In the genomic region with DNA sequence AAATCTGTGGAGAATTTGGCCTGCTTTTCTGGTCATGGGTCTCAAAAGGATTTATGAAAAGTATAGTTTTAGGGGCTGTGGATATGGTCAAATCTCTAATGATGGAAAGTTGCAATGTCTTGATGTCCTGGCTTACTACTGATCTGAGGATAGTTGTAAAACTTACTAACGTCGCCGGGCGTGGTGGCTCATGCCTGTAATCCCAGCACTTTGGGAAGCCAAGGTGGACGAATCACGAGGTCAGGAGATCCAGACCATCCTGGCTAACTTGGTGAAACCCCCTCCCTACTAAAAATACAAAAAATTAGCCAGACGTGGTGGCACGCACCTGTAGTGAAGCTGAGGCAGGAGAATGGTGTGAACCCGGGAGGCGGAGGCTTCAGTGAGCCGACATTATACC, we compare ENCODE assay signal across 1 cellular context.
A peak's percentile ranks its signal among the peaks of the same experiment; 100 is the strongest.
TF ChIP-seq lines count a peak whose summit lies in the region.

No MANE protein-coding gene starts in this region.

TF ChIP-seq in HepG2, 621 proteins besides CTCF, POLR2A, EP300 and RAD21 (continues in another document):
- TF ChIP-seq, protein P1, sequence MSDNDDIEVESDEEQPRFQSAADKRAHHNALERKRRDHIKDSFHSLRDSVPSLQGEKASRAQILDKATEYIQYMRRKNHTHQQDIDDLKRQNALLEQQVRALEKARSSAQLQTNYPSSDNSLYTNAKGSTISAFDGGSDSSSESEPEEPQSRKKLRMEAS (IDR thresholded peaks at IDR 0.05) = 0 out of 2 replicates have a peak, but pooled peaks have one; percentile 9
- no peak for TF ChIP-seq CCDC6 (CRISPR knock-in tag; IDR thresholded peaks at IDR 0.05)
- no peak for TF ChIP-seq ZNF234 (CRISPR knock-in tag; conservative IDR thresholded peaks at IDR 0.05)
- TF ChIP-seq ERF (CRISPR knock-in tag; IDR thresholded peaks at IDR 0.05) = no peak
- no peak for TF ChIP-seq TEAD3 (CRISPR knock-in tag; optimal IDR thresholded peaks at IDR 0.05; ENCODE audit: borderline replicate concordance)
- TF ChIP-seq, protein P2, sequence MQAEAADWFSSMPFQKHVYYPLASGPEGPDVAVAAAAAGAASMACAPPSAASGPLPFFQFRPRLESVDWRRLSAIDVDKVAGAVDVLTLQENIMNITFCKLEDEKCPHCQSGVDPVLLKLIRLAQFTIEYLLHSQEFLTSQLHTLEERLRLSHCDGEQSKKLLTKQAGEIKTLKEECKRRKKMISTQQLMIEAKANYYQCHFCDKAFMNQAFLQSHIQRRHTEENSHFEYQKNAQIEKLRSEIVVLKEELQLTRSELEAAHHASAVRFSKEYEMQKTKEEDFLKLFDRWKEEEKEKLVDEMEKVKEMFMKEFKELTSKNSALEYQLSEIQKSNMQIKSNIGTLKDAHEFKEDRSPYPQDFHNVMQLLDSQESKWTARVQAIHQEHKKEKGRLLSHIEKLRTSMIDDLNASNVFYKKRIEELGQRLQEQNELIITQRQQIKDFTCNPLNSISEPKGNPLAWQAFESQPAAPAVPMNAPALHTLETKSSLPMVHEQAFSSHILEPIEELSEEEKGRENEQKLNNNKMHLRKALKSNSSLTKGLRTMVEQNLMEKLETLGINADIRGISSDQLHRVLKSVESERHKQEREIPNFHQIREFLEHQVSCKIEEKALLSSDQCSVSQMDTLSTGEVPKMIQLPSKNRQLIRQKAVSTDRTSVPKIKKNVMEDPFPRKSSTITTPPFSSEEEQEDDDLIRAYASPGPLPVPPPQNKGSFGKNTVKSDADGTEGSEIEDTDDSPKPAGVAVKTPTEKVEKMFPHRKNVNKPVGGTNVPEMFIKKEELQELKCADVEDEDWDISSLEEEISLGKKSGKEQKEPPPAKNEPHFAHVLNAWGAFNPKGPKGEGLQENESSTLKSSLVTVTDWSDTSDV (CRISPR knock-in tag; IDR thresholded peaks at IDR 0.05) = no peak
- TF ChIP-seq ZNF101 (CRISPR knock-in tag; IDR thresholded peaks at IDR 0.05; ENCODE audit: borderline replicate concordance, low read depth) = no peak
- TF ChIP-seq ZNF460 (CRISPR knock-in tag; IDR thresholded peaks at IDR 0.05; ENCODE audit: borderline replicate concordance) = no peak
- TF ChIP-seq, protein P3, sequence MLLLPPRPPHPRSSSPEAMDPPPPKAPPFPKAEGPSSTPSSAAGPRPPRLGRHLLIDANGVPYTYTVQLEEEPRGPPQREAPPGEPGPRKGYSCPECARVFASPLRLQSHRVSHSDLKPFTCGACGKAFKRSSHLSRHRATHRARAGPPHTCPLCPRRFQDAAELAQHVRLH (CRISPR knock-in tag; IDR thresholded peaks at IDR 0.05; ENCODE audit: borderline replicate concordance, low read depth) = no peak
- TF ChIP-seq, protein P4, sequence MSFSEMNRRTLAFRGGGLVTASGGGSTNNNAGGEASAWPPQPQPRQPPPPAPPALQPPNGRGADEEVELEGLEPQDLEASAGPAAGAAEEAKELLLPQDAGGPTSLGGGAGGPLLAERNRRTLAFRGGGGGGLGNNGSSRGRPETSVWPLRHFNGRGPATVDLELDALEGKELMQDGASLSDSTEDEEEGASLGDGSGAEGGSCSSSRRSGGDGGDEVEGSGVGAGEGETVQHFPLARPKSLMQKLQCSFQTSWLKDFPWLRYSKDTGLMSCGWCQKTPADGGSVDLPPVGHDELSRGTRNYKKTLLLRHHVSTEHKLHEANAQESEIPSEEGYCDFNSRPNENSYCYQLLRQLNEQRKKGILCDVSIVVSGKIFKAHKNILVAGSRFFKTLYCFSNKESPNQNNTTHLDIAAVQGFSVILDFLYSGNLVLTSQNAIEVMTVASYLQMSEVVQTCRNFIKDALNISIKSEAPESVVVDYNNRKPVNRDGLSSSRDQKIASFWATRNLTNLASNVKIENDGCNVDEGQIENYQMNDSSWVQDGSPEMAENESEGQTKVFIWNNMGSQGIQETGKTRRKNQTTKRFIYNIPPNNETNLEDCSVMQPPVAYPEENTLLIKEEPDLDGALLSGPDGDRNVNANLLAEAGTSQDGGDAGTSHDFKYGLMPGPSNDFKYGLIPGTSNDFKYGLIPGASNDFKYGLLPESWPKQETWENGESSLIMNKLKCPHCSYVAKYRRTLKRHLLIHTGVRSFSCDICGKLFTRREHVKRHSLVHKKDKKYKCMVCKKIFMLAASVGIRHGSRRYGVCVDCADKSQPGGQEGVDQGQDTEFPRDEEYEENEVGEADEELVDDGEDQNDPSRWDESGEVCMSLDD (CRISPR knock-in tag; IDR thresholded peaks at IDR 0.05; ENCODE audit: borderline replicate concordance) = no peak
- TF ChIP-seq MBNL3 (CRISPR knock-in tag; conservative IDR thresholded peaks at IDR 0.05) = no peak
- TF ChIP-seq, protein P5, sequence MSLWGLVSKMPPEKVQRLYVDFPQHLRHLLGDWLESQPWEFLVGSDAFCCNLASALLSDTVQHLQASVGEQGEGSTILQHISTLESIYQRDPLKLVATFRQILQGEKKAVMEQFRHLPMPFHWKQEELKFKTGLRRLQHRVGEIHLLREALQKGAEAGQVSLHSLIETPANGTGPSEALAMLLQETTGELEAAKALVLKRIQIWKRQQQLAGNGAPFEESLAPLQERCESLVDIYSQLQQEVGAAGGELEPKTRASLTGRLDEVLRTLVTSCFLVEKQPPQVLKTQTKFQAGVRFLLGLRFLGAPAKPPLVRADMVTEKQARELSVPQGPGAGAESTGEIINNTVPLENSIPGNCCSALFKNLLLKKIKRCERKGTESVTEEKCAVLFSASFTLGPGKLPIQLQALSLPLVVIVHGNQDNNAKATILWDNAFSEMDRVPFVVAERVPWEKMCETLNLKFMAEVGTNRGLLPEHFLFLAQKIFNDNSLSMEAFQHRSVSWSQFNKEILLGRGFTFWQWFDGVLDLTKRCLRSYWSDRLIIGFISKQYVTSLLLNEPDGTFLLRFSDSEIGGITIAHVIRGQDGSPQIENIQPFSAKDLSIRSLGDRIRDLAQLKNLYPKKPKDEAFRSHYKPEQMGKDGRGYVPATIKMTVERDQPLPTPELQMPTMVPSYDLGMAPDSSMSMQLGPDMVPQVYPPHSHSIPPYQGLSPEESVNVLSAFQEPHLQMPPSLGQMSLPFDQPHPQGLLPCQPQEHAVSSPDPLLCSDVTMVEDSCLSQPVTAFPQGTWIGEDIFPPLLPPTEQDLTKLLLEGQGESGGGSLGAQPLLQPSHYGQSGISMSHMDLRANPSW (CRISPR knock-in tag; IDR thresholded peaks at IDR 0.05; ENCODE audit: borderline replicate concordance) = no peak
- TF ChIP-seq PTBP1 (IDR thresholded peaks at IDR 0.05; ENCODE audit: low read depth, low read length, poor library complexity, severe bottlenecking) = no peak
- peak; percentile 38; the same call in 1 of the 2 replicates for TF ChIP-seq ZBTB38 (CRISPR knock-in tag; IDR thresholded peaks at IDR 0.05)
- TF ChIP-seq ZNF678 (CRISPR knock-in tag; IDR thresholded peaks at IDR 0.05) = no peak
- TF ChIP-seq, protein P6, sequence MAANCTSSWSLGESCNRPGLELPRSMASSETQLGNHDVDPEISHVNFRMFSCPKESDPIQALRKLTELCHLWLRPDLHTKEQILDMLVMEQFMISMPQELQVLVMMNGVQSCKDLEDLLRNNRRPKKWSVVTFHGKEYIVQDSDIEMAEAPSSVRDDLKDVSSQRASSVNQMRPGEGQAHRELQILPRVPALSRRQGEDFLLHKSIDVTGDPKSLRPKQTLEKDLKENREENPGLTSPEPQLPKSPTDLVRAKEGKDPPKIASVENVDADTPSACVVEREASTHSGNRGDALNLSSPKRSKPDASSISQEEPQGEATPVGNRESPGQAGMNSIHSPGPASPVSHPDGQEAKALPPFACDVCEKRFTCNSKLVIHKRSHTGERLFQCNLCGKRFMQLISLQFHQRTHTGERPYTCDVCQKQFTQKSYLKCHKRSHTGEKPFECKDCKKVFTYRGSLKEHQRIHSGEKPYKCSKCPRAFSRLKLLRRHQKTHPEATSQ (CRISPR knock-in tag; IDR thresholded peaks at IDR 0.05; ENCODE audit: borderline replicate concordance) = no peak
- no peak for TF ChIP-seq MYC (CRISPR knock-in tag; IDR thresholded peaks at IDR 0.05; ENCODE audit: borderline replicate concordance)
- TF ChIP-seq ZFP41 (CRISPR knock-in tag; IDR thresholded peaks at IDR 0.05; ENCODE audit: borderline replicate concordance) = no peak
- TF ChIP-seq ZNF331 (CRISPR knock-in tag; IDR thresholded peaks at IDR 0.05) = no peak
- no peak for TF ChIP-seq HNRNPL (IDR thresholded peaks at IDR 0.05; ENCODE audit: low read depth, low read length)
- no peak for TF ChIP-seq ZNF644 (CRISPR knock-in tag; IDR thresholded peaks at IDR 0.05; ENCODE audit: low read depth)
- no peak for TF ChIP-seq ZNF724P (CRISPR knock-in tag; IDR thresholded peaks at IDR 0.05; ENCODE audit: borderline replicate concordance)
- TF ChIP-seq, protein P7, sequence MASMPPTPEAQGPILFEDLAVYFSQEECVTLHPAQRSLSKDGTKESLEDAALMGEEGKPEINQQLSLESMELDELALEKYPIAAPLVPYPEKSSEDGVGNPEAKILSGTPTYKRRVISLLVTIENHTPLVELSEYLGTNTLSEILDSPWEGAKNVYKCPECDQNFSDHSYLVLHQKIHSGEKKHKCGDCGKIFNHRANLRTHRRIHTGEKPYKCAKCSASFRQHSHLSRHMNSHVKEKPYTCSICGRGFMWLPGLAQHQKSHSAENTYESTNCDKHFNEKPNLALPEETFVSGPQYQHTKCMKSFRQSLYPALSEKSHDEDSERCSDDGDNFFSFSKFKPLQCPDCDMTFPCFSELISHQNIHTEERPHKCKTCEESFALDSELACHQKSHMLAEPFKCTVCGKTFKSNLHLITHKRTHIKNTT (CRISPR knock-in tag; IDR thresholded peaks at IDR 0.05) = no peak
- TF ChIP-seq ZFP1 (CRISPR knock-in tag; IDR thresholded peaks at IDR 0.05) = no peak
- TF ChIP-seq PRPF4 (IDR thresholded peaks at IDR 0.05; ENCODE audit: low read depth, low read length, poor library complexity, severe bottlenecking) = no peak
- no peak for TF ChIP-seq DNMT1 (CRISPR knock-in tag; IDR thresholded peaks at IDR 0.05)
- TF ChIP-seq ZFAT (CRISPR knock-in tag; conservative IDR thresholded peaks at IDR 0.05) = no peak
- no peak for TF ChIP-seq TBL1XR1 (IDR thresholded peaks at IDR 0.05; ENCODE audit: borderline replicate concordance, low read length, partially characterized antibody)
- TF ChIP-seq, protein P8, sequence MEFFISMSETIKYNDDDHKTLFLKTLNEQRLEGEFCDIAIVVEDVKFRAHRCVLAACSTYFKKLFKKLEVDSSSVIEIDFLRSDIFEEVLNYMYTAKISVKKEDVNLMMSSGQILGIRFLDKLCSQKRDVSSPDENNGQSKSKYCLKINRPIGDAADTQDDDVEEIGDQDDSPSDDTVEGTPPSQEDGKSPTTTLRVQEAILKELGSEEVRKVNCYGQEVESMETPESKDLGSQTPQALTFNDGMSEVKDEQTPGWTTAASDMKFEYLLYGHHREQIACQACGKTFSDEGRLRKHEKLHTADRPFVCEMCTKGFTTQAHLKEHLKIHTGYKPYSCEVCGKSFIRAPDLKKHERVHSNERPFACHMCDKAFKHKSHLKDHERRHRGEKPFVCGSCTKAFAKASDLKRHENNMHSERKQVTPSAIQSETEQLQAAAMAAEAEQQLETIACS (CRISPR knock-in tag; IDR thresholded peaks at IDR 0.05) = no peak
- TF ChIP-seq ZNF350 (CRISPR knock-in tag; IDR thresholded peaks at IDR 0.05; ENCODE audit: borderline replicate concordance, low read depth) = no peak
- 0 out of 2 replicates have a peak, but pooled peaks have one; percentile 51 for TF ChIP-seq ZNF878 (CRISPR knock-in tag; IDR thresholded peaks at IDR 0.05)
- TF ChIP-seq, protein P9, sequence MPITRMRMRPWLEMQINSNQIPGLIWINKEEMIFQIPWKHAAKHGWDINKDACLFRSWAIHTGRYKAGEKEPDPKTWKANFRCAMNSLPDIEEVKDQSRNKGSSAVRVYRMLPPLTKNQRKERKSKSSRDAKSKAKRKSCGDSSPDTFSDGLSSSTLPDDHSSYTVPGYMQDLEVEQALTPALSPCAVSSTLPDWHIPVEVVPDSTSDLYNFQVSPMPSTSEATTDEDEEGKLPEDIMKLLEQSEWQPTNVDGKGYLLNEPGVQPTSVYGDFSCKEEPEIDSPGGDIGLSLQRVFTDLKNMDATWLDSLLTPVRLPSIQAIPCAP (CRISPR knock-in tag; IDR thresholded peaks at IDR 0.05; ENCODE audit: low read depth) = no peak
- TF ChIP-seq ATAD3A (CRISPR knock-in tag; IDR thresholded peaks at IDR 0.05) = no peak
- no peak for TF ChIP-seq KDM1A (CRISPR knock-in tag; IDR thresholded peaks at IDR 0.05)
- TF ChIP-seq MYNN (CRISPR knock-in tag; IDR thresholded peaks at IDR 0.05; ENCODE audit: low read depth) = no peak
- TF ChIP-seq, protein P10, sequence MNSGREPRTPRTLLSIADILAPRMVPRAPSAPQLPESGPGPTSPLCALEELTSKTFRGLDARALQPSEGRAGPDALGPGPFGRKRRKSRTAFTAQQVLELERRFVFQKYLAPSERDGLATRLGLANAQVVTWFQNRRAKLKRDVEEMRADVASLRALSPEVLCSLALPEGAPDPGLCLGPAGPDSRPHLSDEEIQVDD (CRISPR knock-in tag; IDR thresholded peaks at IDR 0.05; ENCODE audit: borderline replicate concordance) = no peak
- TF ChIP-seq SOX13 (IDR thresholded peaks at IDR 0.05) = no peak
- TF ChIP-seq SOX13 (CRISPR knock-in tag; conservative IDR thresholded peaks at IDR 0.05 in 1 of 2, IDR thresholded peaks at IDR 0.05 in 1 of 2) = no peak
- TF ChIP-seq, protein P11, sequence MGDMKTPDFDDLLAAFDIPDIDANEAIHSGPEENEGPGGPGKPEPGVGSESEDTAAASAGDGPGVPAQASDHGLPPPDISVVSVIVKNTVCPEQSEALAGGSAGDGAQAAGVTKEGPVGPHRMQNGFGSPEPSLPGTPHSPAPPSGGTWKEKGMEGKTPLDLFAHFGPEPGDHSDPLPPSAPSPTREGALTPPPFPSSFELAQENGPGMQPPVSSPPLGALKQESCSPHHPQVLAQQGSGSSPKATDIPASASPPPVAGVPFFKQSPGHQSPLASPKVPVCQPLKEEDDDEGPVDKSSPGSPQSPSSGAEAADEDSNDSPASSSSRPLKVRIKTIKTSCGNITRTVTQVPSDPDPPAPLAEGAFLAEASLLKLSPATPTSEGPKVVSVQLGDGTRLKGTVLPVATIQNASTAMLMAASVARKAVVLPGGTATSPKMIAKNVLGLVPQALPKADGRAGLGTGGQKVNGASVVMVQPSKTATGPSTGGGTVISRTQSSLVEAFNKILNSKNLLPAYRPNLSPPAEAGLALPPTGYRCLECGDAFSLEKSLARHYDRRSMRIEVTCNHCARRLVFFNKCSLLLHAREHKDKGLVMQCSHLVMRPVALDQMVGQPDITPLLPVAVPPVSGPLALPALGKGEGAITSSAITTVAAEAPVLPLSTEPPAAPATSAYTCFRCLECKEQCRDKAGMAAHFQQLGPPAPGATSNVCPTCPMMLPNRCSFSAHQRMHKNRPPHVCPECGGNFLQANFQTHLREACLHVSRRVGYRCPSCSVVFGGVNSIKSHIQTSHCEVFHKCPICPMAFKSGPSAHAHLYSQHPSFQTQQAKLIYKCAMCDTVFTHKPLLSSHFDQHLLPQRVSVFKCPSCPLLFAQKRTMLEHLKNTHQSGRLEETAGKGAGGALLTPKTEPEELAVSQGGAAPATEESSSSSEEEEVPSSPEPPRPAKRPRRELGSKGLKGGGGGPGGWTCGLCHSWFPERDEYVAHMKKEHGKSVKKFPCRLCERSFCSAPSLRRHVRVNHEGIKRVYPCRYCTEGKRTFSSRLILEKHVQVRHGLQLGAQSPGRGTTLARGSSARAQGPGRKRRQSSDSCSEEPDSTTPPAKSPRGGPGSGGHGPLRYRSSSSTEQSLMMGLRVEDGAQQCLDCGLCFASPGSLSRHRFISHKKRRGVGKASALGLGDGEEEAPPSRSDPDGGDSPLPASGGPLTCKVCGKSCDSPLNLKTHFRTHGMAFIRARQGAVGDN (CRISPR knock-in tag; IDR thresholded peaks at IDR 0.05) = peak; percentile 36; the same call in 1 of the 2 replicates
- no peak for TF ChIP-seq SP2 (CRISPR knock-in tag; IDR thresholded peaks at IDR 0.05)
- no peak for TF ChIP-seq SMAD9 (CRISPR knock-in tag; IDR thresholded peaks at IDR 0.05)
- TF ChIP-seq KLF6 (CRISPR knock-in tag; IDR thresholded peaks at IDR 0.05) = no peak
- no peak for TF ChIP-seq EEA1 (CRISPR knock-in tag; IDR thresholded peaks at IDR 0.05; ENCODE audit: borderline replicate concordance)
- no peak for TF ChIP-seq ZNF589 (CRISPR knock-in tag; conservative IDR thresholded peaks at IDR 0.05)
- TF ChIP-seq ELF1 (CRISPR knock-in tag; IDR thresholded peaks at IDR 0.05) = no peak
